ENCODE assay signal across 8 cellular contexts in the genomic region with DNA sequence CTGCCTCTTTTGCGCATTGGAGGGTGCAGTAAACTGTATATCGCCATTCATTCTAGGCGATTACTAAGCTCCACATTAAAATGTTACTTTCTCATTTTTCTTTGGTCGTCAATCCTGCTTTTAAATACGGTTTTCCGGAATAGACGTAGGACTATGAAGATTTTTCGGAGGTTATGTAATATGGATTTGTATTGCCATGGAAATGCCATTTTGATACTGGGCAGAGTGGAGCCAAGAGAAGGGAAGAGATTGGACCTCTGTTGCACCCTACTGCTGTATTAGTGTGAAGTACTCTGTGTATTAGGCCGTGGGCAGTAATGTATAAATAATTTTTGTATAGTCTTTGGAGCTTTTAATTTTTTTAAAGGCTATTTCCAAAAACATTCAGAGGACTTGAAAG. TPM values are rescaled to one million over a fixed set of nuclear protein-coding genes. Genes with fewer than 3 reads are reported as not detected.
DNase-seq lines count a peak whose midpoint lies in the region; ATAC-seq, FAIRE-seq and TF ChIP-seq lines count a peak whose summit lies in the region.

No MANE protein-coding gene starts in this region.

- H3K4me1 ChIP-seq in A549 (peaks cover 20% of the 10 kb centered on the region; the same call in 2 of the 3 replicates), HAP-1 (peaks cover 31% of the 10 kb centered on the region), ascending aorta (peaks cover 0 to 14% of the 10 kb centered on the region in 2 donors), left lung (peaks cover 12 to 49% of the 10 kb centered on the region in 2 donors)

- no peak for TF ChIP-seq POLR2A in A549 (IDR thresholded peaks at IDR 0.05; ENCODE audit: low read length)

- POLR2A ChIA-PET in A549 (lab: Yijun Ruan, JAX) = interaction anchor here (1.1 to 2.3 kb wide), 9 partner anchors 8 to 399 kb away, joined by 3 to 38 read pairs (median 6); a partner anchor contains a TSS

- peak overlapping the region; percentile 75 for H3K4me3 ChIP-seq in A549
- H3K4me3 ChIP-seq in HAP-1 = peak overlapping the region; percentile 86
- H3K4me3 ChIP-seq in ascending aorta = peak overlapping the region; percentile 73 to 88
- peak overlapping the region; percentile 63 to 87 for H3K4me3 ChIP-seq in left lung

- H3K36me3 Mint-ChIP-seq in effector memory CD8-positive, alpha-beta T cell (ENCODE audit: insufficient read depth) = peaks cover 30% of the 10 kb centered on the region

- in situ Hi-C loops in HAP-1 (cut with MboI; ENCODE audit: low sequenced_read_pairs) = no loop called here

- intact Hi-C loops in ascending aorta (cut with DNase I) = loop anchor here (2.0 kb wide), 1 partner anchor 77 kb away; a partner anchor contains a TSS
- intact Hi-C loops in left lung (cut with DNase I) = no loop called here
- intact Hi-C loops in posterior cingulate gyrus (cut with DNase I) = loop anchor here (2.0 to 10.0 kb wide), 2 partner anchors 75 to 225 kb away; no protein-coding TSS in a partner anchor

- FAIRE-seq in A549 (lab: Jason Lieb, UNC) = no peak

- H3K36me3 ChIP-seq in HAP-1 (replicated peaks) (no peaks in the 10 kb centered on the region), ascending aorta (no peaks in the 10 kb centered on the region), left lung (peaks cover 0 to 19% of the 10 kb centered on the region in 2 donors)

- no peaks in the 10 kb centered on the region for H3K27me3 ChIP-seq in HAP-1 (ENCODE audit: low read depth)
- no peaks in the 10 kb centered on the region for H3K27me3 ChIP-seq in ascending aorta
- H3K27me3 ChIP-seq in left lung = no peaks in the 10 kb centered on the region

- 2% methylated on average over 9 of the region's 9 CpGs for WGBS in A549 (ENCODE audit: missing lambda C conversion rate)

- CTCF ChIA-PET in A549 (lab: Yijun Ruan, JAX) = interaction anchor here (0.8 to 1.5 kb wide), 2 partner anchors 19 to 106 kb away, joined by 3 to 4 read pairs; no protein-coding TSS in a partner anchor

- peak overlapping the region; percentile 88 to 91 for H3K27ac ChIP-seq in A549
- H3K27ac ChIP-seq in ascending aorta = peak overlapping the region; percentile 91 to 94
- peak overlapping the region; percentile 96 to 97 for H3K27ac ChIP-seq in left lung

- TF ChIP-seq RAD21 in A549 (conservative IDR thresholded peaks at IDR 0.05 in 1 of 2, IDR thresholded peaks at IDR 0.05 in 1 of 2) = no peak

- TF ChIP-seq CTCF in A549 (IDR thresholded peaks at IDR 0.05) (no peak), ascending aorta (IDR thresholded peaks at IDR 0.05) (no peak), left lung (IDR thresholded peaks at IDR 0.05) (no peak)

- H3K27me3 Mint-ChIP-seq in effector memory CD8-positive, alpha-beta T cell = no peaks in the 10 kb centered on the region

- ATAC-seq in A549 = peak in 1 of 2 experiments; percentile 15; a peak in 2 of 6 replicates
- ATAC-seq in left lung = peak; percentile 12
- ATAC-seq in GM19395 (IDR thresholded peaks at IDR 0.05; ENCODE audit: unreplicated experiment) = no peak
- no peak for ATAC-seq in effector memory CD8-positive, alpha-beta T cell (replicated peaks)

- no peak for TF ChIP-seq EP300 in A549 (IDR thresholded peaks at IDR 0.05)

- no peaks in the 10 kb centered on the region for H3K9me3 Mint-ChIP-seq in effector memory CD8-positive, alpha-beta T cell

- peak overlapping the region; percentile 75 for H3K4me2 ChIP-seq in A549

- H3K4me3 Mint-ChIP-seq in effector memory CD8-positive, alpha-beta T cell = no peak overlapping the region

- H3K27ac Mint-ChIP-seq in effector memory CD8-positive, alpha-beta T cell = no peak overlapping the region

- DNase-seq in A549 (ENCODE audit: low read depth in 1 of 2, low spot score in 1 of 2) (peak; percentile 30 to 33), HAP-1 (ENCODE audit: low spot score in 2 of 2) (no peak), ascending aorta (ENCODE audit: low spot score in 2 of 2) (no peak), left lung (no peak), cerebellar nuclear complex (lab: John Stamatoyannopoulos, UW) (no peak), posterior cingulate gyrus (no peak)
- no peak for DNase-seq in effector memory CD8-positive, alpha-beta T cell

- peaks cover 26 to 36% of the 10 kb centered on the region in 2 donors for H3K4me1 Mint-ChIP-seq in effector memory CD8-positive, alpha-beta T cell (ENCODE audit: low read depth in 2 of 2)

- H3K9me3 ChIP-seq in A549 (no peaks in the 10 kb centered on the region), HAP-1 (no peaks in the 10 kb centered on the region), ascending aorta (no peaks in the 10 kb centered on the region), left lung (no peaks in the 10 kb centered on the region)

TF ChIP-seq in A549, 52 proteins besides CTCF, POLR2A, EP300 and RAD21:
- TF ChIP-seq HOXA7 (CRISPR knock-in tag; IDR thresholded peaks at IDR 0.05) (no peak), ZSCAN20 (CRISPR knock-in tag; IDR thresholded peaks at IDR 0.05) (no peak), ESRRA (IDR thresholded peaks at IDR 0.05; ENCODE audit: borderline replicate concordance, low read length) (no peak), ZC3H11A (IDR thresholded peaks at IDR 0.05) (no peak)
- TF ChIP-seq, protein P1, sequence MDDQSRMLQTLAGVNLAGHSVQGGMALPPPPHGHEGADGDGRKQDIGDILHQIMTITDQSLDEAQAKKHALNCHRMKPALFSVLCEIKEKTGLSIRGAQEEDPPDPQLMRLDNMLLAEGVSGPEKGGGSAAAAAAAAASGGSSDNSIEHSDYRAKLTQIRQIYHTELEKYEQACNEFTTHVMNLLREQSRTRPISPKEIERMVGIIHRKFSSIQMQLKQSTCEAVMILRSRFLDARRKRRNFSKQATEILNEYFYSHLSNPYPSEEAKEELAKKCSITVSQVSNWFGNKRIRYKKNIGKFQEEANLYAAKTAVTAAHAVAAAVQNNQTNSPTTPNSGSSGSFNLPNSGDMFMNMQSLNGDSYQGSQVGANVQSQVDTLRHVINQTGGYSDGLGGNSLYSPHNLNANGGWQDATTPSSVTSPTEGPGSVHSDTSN (IDR thresholded peaks at IDR 0.05) = no peak

RNA-seq across cellular contexts. Expression of a gene that starts 1.0 kb away (rescaled TPM):
- polyA plus RNA-seq in A549 (2011; rRNA removed) (58.2 and 65.1 TPM in 2 replicates), A549 (2017; fragmentation: RNase III; extraction: RNeasy Plus Mini Kit Qiagen cat#74134 plus additional on column Dnase treatment) (73.1 to 87.2 TPM (median 87.0 TPM) in 3 replicates)
- polyA plus RNA-seq in A549 (2012; cell fraction: cytosol; rRNA removed) = 10.2 and 11.5 TPM in 2 replicates
- 20.6 and 26.4 TPM in 2 replicates for polyA plus RNA-seq in A549 (2012; cell fraction: nucleus; rRNA removed)
- 24.1 and 27.7 TPM in 2 replicates for polyA minus RNA-seq in A549 (2011; rRNA and poly(A)+ RNA removed)
- total RNA-seq in ascending aorta (59.6 TPM), left lung (10 to 100 TPM; 52.7 to 65.7 TPM)

RNA-seq across cellular contexts. Expression of a gene that starts 32.4 kb away (rescaled TPM):
- polyA plus RNA-seq in A549 (2011; rRNA removed) = 9.3 and 9.4 TPM in 2 replicates
- polyA plus RNA-seq in A549 (2012; cell fraction: cytosol; rRNA removed) = 5.2 and 5.4 TPM in 2 replicates
- 14.1 and 15.9 TPM in 2 replicates for polyA plus RNA-seq in A549 (2012; cell fraction: nucleus; rRNA removed)
- 5.8 to 7.4 TPM (median 7.4 TPM) in 3 replicates for polyA plus RNA-seq in A549 (2017; fragmentation: RNase III; extraction: RNeasy Plus Mini Kit Qiagen cat#74134 plus additional on column Dnase treatment)
- 19.2 and 24.1 TPM in 2 replicates for polyA minus RNA-seq in A549 (2011; rRNA and poly(A)+ RNA removed)
- total RNA-seq in ascending aorta = 73.9 TPM
- total RNA-seq in left lung = 10 to 100 TPM; 14.6 to 20.9 TPM

Comparison
In these comparisons a context has a peak if more than half of its experiments do, and no peak if none do; other contexts are left out.
1. DNase-seq: peak in A549 (2 of 2); none in HAP-1 (0 of 2), ascending aorta (0 of 2), left lung (0 of 2), cerebellar nuclear complex (0 of 2), posterior cingulate gyrus (0 of 10) and effector memory CD8-positive, alpha-beta T cell (0 of 3).
2. intact Hi-C loops: an anchor here in ascending aorta (2.0 kb wide) and posterior cingulate gyrus (2.0 to 10.0 kb wide); none called in left lung.
3. Peak in every context shown above with its lines, with median percentiles within 50 percentile points of each other: H3K27ac ChIP-seq and H3K4me3 ChIP-seq.